In genomic region chr3:187012609-187013051, GRCh38 we compare ENCODE assay signal across 8 cellular contexts.
DNase-seq lines count a peak whose midpoint lies in the region; ATAC-seq and TF ChIP-seq lines count a peak whose summit lies in the region.

No MANE protein-coding gene starts in this region.

- H3K9me3 ChIP-seq in subcutaneous abdominal adipose tissue (ENCODE audit: control insufficient read depth in 5 of 5, low read length in 5 of 5): no peaks in the 10 kb centered on the region
- no peaks in the 10 kb centered on the region for H3K9me3 ChIP-seq in ovary

- peaks cover 2 to 57% (median 20%) of the 10 kb centered on the region in 5 donors for H3K4me1 ChIP-seq in subcutaneous abdominal adipose tissue (ENCODE audit: control insufficient read depth in 5 of 5, insufficient read depth in 5 of 5, low read length in 5 of 5)
- no peaks in the 10 kb centered on the region for H3K4me1 ChIP-seq in ovary (ENCODE audit: insufficient read depth)

- no peaks in the 10 kb centered on the region for H3K27me3 ChIP-seq in subcutaneous abdominal adipose tissue (ENCODE audit: control insufficient read depth in 5 of 5, insufficient read depth in 4 of 5, low read length in 5 of 5)
- H3K27me3 ChIP-seq in ovary: no peaks in the 10 kb centered on the region

- H3K9ac ChIP-seq in subcutaneous abdominal adipose tissue (ENCODE audit: low read length in 5 of 5): no peak overlapping the region

- peak; percentile 81 to 89 for ATAC-seq in activated T-cell treated with anti-CD3 and anti-CD28 coated beads, Interleukin-2, amount 50 U/mL, for 4 hours
- ATAC-seq in GM19452 (IDR thresholded peaks at IDR 0.05; ENCODE audit: unreplicated experiment): no peak

- peaks cover 0 to 6% (median 3%) of the 10 kb centered on the region in 3 donors for H3K9me3 Mint-ChIP-seq in IgD-negative memory B cell
- peaks cover 6% of the 10 kb centered on the region for H3K9me3 Mint-ChIP-seq in activated T-cell treated with anti-CD3 and anti-CD28 coated beads, Interleukin-2, amount 50 U/mL, for 4 hours

- 46 to 64% (median 52%) methylated on average over 7 of the region's 7 CpGs for WGBS in ovary, 3 donors

- H3K27ac ChIP-seq in subcutaneous abdominal adipose tissue (ENCODE audit: low read depth, low read length) (peak overlapping the region; percentile 58), ovary (no peak overlapping the region)

- H3K4me3 Mint-ChIP-seq in IgD-negative memory B cell: peak overlapping the region; percentile 35 to 85 (median 74)
- peak overlapping the region; percentile 69 for H3K4me3 Mint-ChIP-seq in activated T-cell treated with anti-CD3 and anti-CD28 coated beads, Interleukin-2, amount 50 U/mL, for 4 hours

- H3K36me3 ChIP-seq in subcutaneous abdominal adipose tissue (ENCODE audit: control insufficient read depth in 5 of 5, insufficient read depth in 5 of 5, low read length in 5 of 5) (no peaks in the 10 kb centered on the region), ovary (no peaks in the 10 kb centered on the region)

- H3K4me1 Mint-ChIP-seq in IgD-negative memory B cell: peaks cover 44 to 76% (median 75%) of the 10 kb centered on the region in 3 donors
- peaks cover 65% of the 10 kb centered on the region for H3K4me1 Mint-ChIP-seq in activated T-cell treated with anti-CD3 and anti-CD28 coated beads, Interleukin-2, amount 50 U/mL, for 4 hours (ENCODE audit: low read depth)

- H3K36me3 Mint-ChIP-seq in IgD-negative memory B cell: peaks cover 13% of the 10 kb centered on the region
- H3K36me3 Mint-ChIP-seq in activated T-cell treated with anti-CD3 and anti-CD28 coated beads, Interleukin-2, amount 50 U/mL, for 4 hours (ENCODE audit: insufficient read depth): peaks cover 18% of the 10 kb centered on the region

- H3K27me3 Mint-ChIP-seq in IgD-negative memory B cell: no peaks in the 10 kb centered on the region
- H3K27me3 Mint-ChIP-seq in activated T-cell treated with anti-CD3 and anti-CD28 coated beads, Interleukin-2, amount 50 U/mL, for 4 hours (ENCODE audit: low read depth): no peaks in the 10 kb centered on the region

- no peak for TF ChIP-seq POLR2A in ovary (IDR thresholded peaks at IDR 0.05)

- peak overlapping the region in 1 of 5 donors; percentile 27 for H3K4me3 ChIP-seq in subcutaneous abdominal adipose tissue (ENCODE audit: low read depth in 1 of 5, low read length in 5 of 5)
- no peak overlapping the region for H3K4me3 ChIP-seq in ovary

- TF ChIP-seq EP300 in ovary (IDR thresholded peaks at IDR 0.05): no peak

- intact Hi-C loops in ovary (cut with DNase I): no loop called here

- TF ChIP-seq CTCF in ovary (IDR thresholded peaks at IDR 0.05): no peak

- DNase-seq in activated T-cell treated with anti-CD3 and anti-CD28 coated beads, Interleukin-2, amount 50 U/mL, for 4 hours: peak; percentile 44
- DNase-seq in left kidney (ENCODE audit: low read depth, low spot score) (peak; percentile 52), ovary (no peak), SKM-1 treated with dmso at 0.1 percent for 144 hours (lab: John Stamatoyannopoulos, UW; ENCODE audit: unreplicated experiment) (no peak), AG20443 (ENCODE audit: low spot score) (no peak)

- H3K27ac Mint-ChIP-seq in IgD-negative memory B cell: peak overlapping the region; percentile 92 to 95 (median 95)

Comparison
In these comparisons a context has a peak if more than half of its experiments do, and no peak if none do; other contexts are left out.
1. DNase-seq: peak in activated T-cell treated with anti-CD3 and anti-CD28 coated beads, Interleukin-2, amount 50 U/mL, for 4 hours (single experiment) and left kidney (single experiment); none in ovary (0 of 5), SKM-1 treated with dmso at 0.1 percent for 144 hours (single experiment) and AG20443 (single experiment).